In the genomic region with DNA sequence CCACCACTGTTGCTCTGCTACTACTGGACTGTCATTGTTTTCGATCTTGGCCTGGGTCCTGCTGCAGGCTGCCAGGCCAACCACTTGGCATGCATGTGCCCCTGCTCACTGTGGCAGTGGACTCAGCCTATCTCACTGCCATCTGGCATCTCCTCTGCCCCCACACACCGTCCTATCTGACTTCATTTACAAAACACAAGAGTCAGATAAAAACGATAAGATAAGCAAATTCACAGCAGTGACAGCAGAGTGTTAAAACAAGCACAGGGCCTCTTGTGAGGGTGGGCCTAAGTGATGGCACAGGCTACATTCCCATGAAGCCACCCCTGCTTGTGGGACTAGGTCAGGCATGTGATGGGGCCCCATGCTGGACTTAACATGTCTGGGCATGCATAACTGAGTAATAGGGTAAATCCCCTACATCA, we compare ENCODE assay signal across 14 cellular contexts.
DNase-seq lines count a peak whose midpoint lies in the region; ATAC-seq and TF ChIP-seq lines count a peak whose summit lies in the region.
"Had no signal": no experiment of that assay in that cellular context is flagged by ENCODE, and none has a peak within 500 bp of the region (broad histone marks: within the 10 kb centered on the region; RNA-seq: fewer than 3 reads in every experiment).

No MANE protein-coding gene starts in this region.

- peak; percentile 65 for ATAC-seq in Right ventricle myocardium inferior

- H3K9me3 ChIP-seq in right atrium auricular region (no peaks in the 10 kb centered on the region), esophagus squamous epithelium (no peaks in the 10 kb centered on the region)

- peaks cover 6% of the 10 kb centered on the region for H3K9me3 Mint-ChIP-seq in MCF 10A (ENCODE audit: unreplicated experiment)
- H3K9me3 Mint-ChIP-seq: nephron had no signal

- H3K27ac ChIP-seq in right atrium auricular region (no peak overlapping the region), esophagus squamous epithelium (no peak overlapping the region)
- H3K27ac ChIP-seq: epithelial cell of prostate had no signal

- no peaks in the 10 kb centered on the region for H3K36me3 ChIP-seq in right atrium auricular region
- H3K36me3 ChIP-seq in esophagus squamous epithelium: no peaks in the 10 kb centered on the region

- TF ChIP-seq POLR2A in esophagus squamous epithelium (IDR thresholded peaks at IDR 0.05): no peak

- H3K36me3 Mint-ChIP-seq in MCF 10A (ENCODE audit: insufficient read depth, unreplicated experiment): no peaks in the 10 kb centered on the region

- H3K4me1 ChIP-seq in right atrium auricular region: no peaks in the 10 kb centered on the region
- H3K4me1 ChIP-seq in esophagus squamous epithelium: no peaks in the 10 kb centered on the region

- H3K4me1 Mint-ChIP-seq in MCF 10A (ENCODE audit: insufficient read depth, unreplicated experiment): peaks cover 17% of the 10 kb centered on the region
- H3K4me1 Mint-ChIP-seq: nephron had no signal

- no TSS peak for BruUV-seq in MCF 10A (replicated peaks; lab: Mats Ljungman, UMichigan)

- CTCF ChIA-PET in MCF 10A (lab: Yijun Ruan, JAX): no interaction called here

- POLR2A ChIA-PET in MCF 10A (lab: Yijun Ruan, JAX): no interaction called here

- H3K4me3 Mint-ChIP-seq in MCF 10A (ENCODE audit: unreplicated experiment): no peak overlapping the region
- H3K4me3 Mint-ChIP-seq: nephron had no signal

- intact Hi-C loops in Right ventricle myocardium inferior (cut with DNase I) (no loop called here), MCF 10A (cut with micrococcal nuclease) (no loop called here), esophagus squamous epithelium (cut with DNase I) (no loop called here)

- H3K27me3 ChIP-seq in right atrium auricular region: no peaks in the 10 kb centered on the region
- H3K27me3 ChIP-seq in esophagus squamous epithelium: peaks cover 0 to 27% (median 0%) of the 10 kb centered on the region in 4 donors

- peak overlapping the region; percentile 61 for H3K27ac Mint-ChIP-seq in MCF 10A (ENCODE audit: low read depth, unreplicated experiment)
- H3K27ac Mint-ChIP-seq: nephron had no signal

- no peak for TF ChIP-seq CTCF in right atrium auricular region (IDR thresholded peaks at IDR 0.05)
- no peak for TF ChIP-seq CTCF in MCF 10A (IDR thresholded peaks at IDR 0.05; ENCODE audit: unreplicated experiment)
- TF ChIP-seq CTCF in esophagus squamous epithelium (IDR thresholded peaks at IDR 0.05): no peak

- H3K27me3 Mint-ChIP-seq in MCF 10A (ENCODE audit: insufficient read depth, unreplicated experiment): no peaks in the 10 kb centered on the region

- DNase-seq in Right ventricle myocardium inferior (ENCODE audit: missing footprints) (no peak), right atrium auricular region (ENCODE audit: low spot score) (no peak), MCF 10A (ENCODE audit: unreplicated experiment) (peak; percentile 7), hippocampal formation (lab: John Stamatoyannopoulos, UW) (peak; percentile 74 to 81), superior temporal gyrus (ENCODE audit: extremely low spot score) (peak; percentile 88), NCI-H510A treated with DMSO at 0.1 percent for 48 hours (lab: John Stamatoyannopoulos, UW) (no peak), islet precursor cell (no peak), esophagus squamous epithelium (lab: John Stamatoyannopoulos, UW) (no peak)
- DNase-seq: DMS53; NCI-H524; SIG-M5; stimulated activated CD8-positive, alpha-beta memory T cell treated with anti-CD3 and anti-CD28 coated beads, Interleukin-4, amount 100 ng/mL, for 48 hours had no signal

- H3K4me3 ChIP-seq in right atrium auricular region: no peak overlapping the region
- H3K4me3 ChIP-seq in esophagus squamous epithelium: no peak overlapping the region

- 40 to 56% methylated on average over 2 to 3 of the region's 3 CpGs for WGBS in esophagus squamous epithelium, 2 donors

Comparison
In these comparisons a context has a peak if more than half of its experiments do, and no peak if none do; other contexts are left out.
1. DNase-seq: peak in MCF 10A (single experiment), hippocampal formation (2 of 2) and superior temporal gyrus (single experiment); none in Right ventricle myocardium inferior (single experiment), right atrium auricular region (single experiment), NCI-H510A treated with DMSO at 0.1 percent for 48 hours (single experiment), islet precursor cell (single experiment) and esophagus squamous epithelium (single experiment).